In the genomic region with DNA sequence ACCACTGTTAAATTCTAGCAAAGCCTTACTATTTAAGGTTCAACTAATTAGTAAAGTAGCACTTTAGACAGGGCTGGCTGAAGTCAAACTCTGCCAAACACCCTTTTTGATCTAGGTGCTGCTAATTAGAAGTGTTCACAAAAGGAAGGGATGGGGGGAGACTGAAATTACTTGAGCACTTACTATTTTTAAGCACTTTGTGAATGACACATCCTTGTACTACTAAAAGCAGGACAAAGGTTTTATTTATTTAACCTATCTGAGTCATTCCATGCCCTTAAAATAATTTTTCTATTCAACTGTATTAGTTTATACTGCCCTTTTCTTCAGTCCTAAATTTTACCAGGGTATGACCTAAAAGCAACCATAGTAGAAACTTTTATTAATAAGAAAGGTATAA, we compare ENCODE assay signal across 17 cellular contexts. TPM values are rescaled to one million over a fixed set of nuclear protein-coding genes. Genes with fewer than 3 reads are reported as not detected.
DNase-seq lines count a peak whose midpoint lies in the region; ATAC-seq, FAIRE-seq and TF ChIP-seq lines count a peak whose summit lies in the region.
"Had no signal": no experiment of that assay in that cellular context is flagged by ENCODE, and none has a peak within 500 bp of the region (broad histone marks: within the 10 kb centered on the region; RNA-seq: fewer than 3 reads in every experiment).

No MANE protein-coding gene starts in this region.

- in situ Hi-C loops in HepG2 (cut with HindIII; ENCODE audit: extremely low pct_ligation_motif_present, low pct_unique_long_range_greater_than_20kb): no loop called here

- H3K27ac Mint-ChIP-seq in HFFc6: no peak overlapping the region
- H3K27ac Mint-ChIP-seq: activated naive CD4-positive, alpha-beta T cell treated with anti-CD3 and anti-CD28 coated beads for 36 hours had no signal

- no peak for TF ChIP-seq CTCF in GM06990 (IDR thresholded peaks at IDR 0.05; ENCODE audit: insufficient read depth, low read length, poor library complexity, severe bottlenecking)
- TF ChIP-seq CTCF in HFFc6 (IDR thresholded peaks at IDR 0.05): no peak
- TF ChIP-seq CTCF in HepG2 (CRISPR knock-in tag; IDR thresholded peaks at IDR 0.05): no peak

- DNase-seq in GM06990 (ENCODE audit: extremely low read depth, insufficient read length): peak; percentile 58
- DNase-seq in HFFc6: peak; percentile 32
- DNase-seq in adipocyte (ENCODE audit: low read depth): peak; percentile 13
- DNase-seq in HepG2 (ENCODE audit: low spot score): peak; percentile 47
- no peak for DNase-seq in central memory CD4-positive, alpha-beta T cell
- DNase-seq in NCI-H1048 (lab: John Stamatoyannopoulos, UW): no peak
- no peak for DNase-seq in AG20443 (ENCODE audit: low spot score)
- DNase-seq: activated CD4-positive, alpha-beta T cell treated with anti-CD3 and anti-CD28 coated beads, Interleukin-2, amount 50 U/mL, for 4 hours; activated naive CD4-positive, alpha-beta T cell treated with anti-CD3 and anti-CD28 coated beads for 36 hours; GF-D8; lower lobe of right lung; NCI-H1092 treated with DMSO at 0.1 percent for 48 hours; NCI-H2171 treated with DMSO at 0.1 percent for 48 hours; posterior cingulate gyrus had no signal

- H2AFZ ChIP-seq in HepG2 (ENCODE audit: low read length): no peak overlapping the region

- no peak for TF ChIP-seq POLR2A in HepG2 (IDR thresholded peaks at IDR 0.05; ENCODE audit: insufficient read depth in 1 of 2, low read depth in 2 of 2, low read length in 2 of 2)

- FAIRE-seq in HepG2 (lab: Jason Lieb, UNC): no peak

- peak overlapping the region; percentile 17; the same call in 1 of the 2 replicates for H3K4me3 Mint-ChIP-seq in HFFc6
- H3K4me3 Mint-ChIP-seq: activated naive CD4-positive, alpha-beta T cell treated with anti-CD3 and anti-CD28 coated beads for 36 hours had no signal

- intact Hi-C loops in HepG2 (cut with micrococcal nuclease; ENCODE audit: unreplicated experiment): no loop called here

- no peak overlapping the region for H3K9ac ChIP-seq in adipocyte (ENCODE audit: low read length)
- no peak overlapping the region for H3K9ac ChIP-seq in HepG2 (ENCODE audit: insufficient read depth, low read depth, low read length)

- H3K27ac ChIP-seq in HepG2 (ENCODE audit: extremely low read length, insufficient read depth, low read length): no peak overlapping the region
- H3K27ac ChIP-seq: coronary artery, lower lobe of right lung, suprapubic skin had no signal

- H3K27me3 Mint-ChIP-seq in HFFc6 (ENCODE audit: insufficient read depth): no peaks in the 10 kb centered on the region; the same call in 1 of the 2 replicates

- no peaks in the 10 kb centered on the region for H3K9me3 ChIP-seq in adipocyte (ENCODE audit: control insufficient read depth, low read length)
- H3K9me3 ChIP-seq in HepG2 (ENCODE audit: low read length): no peaks in the 10 kb centered on the region
- H3K9me3 ChIP-seq: lower lobe of right lung, suprapubic skin had no signal

- H3K9me3 Mint-ChIP-seq in HFFc6: no peaks in the 10 kb centered on the region
- H3K9me3 Mint-ChIP-seq: activated naive CD4-positive, alpha-beta T cell treated with anti-CD3 and anti-CD28 coated beads for 36 hours had no signal

- H3K27me3 ChIP-seq in GM06990 (replicated peaks; ENCODE audit: control insufficient read depth, insufficient read depth, low read length): no peaks in the 10 kb centered on the region
- no peaks in the 10 kb centered on the region for H3K27me3 ChIP-seq in adipocyte (replicated peaks; ENCODE audit: control insufficient read depth, insufficient read depth, low read length)
- no peaks in the 10 kb centered on the region for H3K27me3 ChIP-seq in HepG2 (ENCODE audit: control insufficient read depth in 1 of 2, insufficient read depth in 2 of 2, low read length in 2 of 2)
- H3K27me3 ChIP-seq: suprapubic skin had no signal

- no peaks in the 10 kb centered on the region for H4K20me1 ChIP-seq in HepG2 (ENCODE audit: insufficient read depth, low read length)

- no peaks in the 10 kb centered on the region for H3K79me2 ChIP-seq in HepG2 (ENCODE audit: insufficient read depth, low read length)

- ATAC-seq in HepG2: no peak; the same call in 2 of the 3 replicates
- no peak for ATAC-seq in GM21367 (IDR thresholded peaks at IDR 0.05; ENCODE audit: unreplicated experiment)

- peaks cover 27% of the 10 kb centered on the region for H3K4me1 ChIP-seq in adipocyte (ENCODE audit: control insufficient read depth, insufficient read depth, low read length)
- H3K4me1 ChIP-seq in HepG2 (ENCODE audit: insufficient read depth, low read length): peaks cover 11% of the 10 kb centered on the region
- H3K4me1 ChIP-seq: suprapubic skin had no signal

- peaks cover 56% of the 10 kb centered on the region for H3K36me3 Mint-ChIP-seq in HFFc6 (ENCODE audit: low read depth)

- TF ChIP-seq RAD21 in HepG2 (CRISPR knock-in tag; IDR thresholded peaks at IDR 0.05): no peak

- H3K4me1 Mint-ChIP-seq in HFFc6 (ENCODE audit: low read depth): peaks cover 24% of the 10 kb centered on the region

- peak in 1 of 2 experiments; percentile 24; a peak in 1 of 4 replicates for TF ChIP-seq EP300 in HepG2 (IDR thresholded peaks at IDR 0.05; ENCODE audit: low read depth in 2 of 2, low read length in 2 of 2)
- TF ChIP-seq EP300 in HepG2 (CRISPR knock-in tag; IDR thresholded peaks at IDR 0.05; ENCODE audit: borderline replicate concordance): no peak

- H3K4me3 ChIP-seq in GM06990 (replicated peaks; ENCODE audit: low read depth, low read length): no peak overlapping the region
- H3K4me3 ChIP-seq in adipocyte (ENCODE audit: low read length): no peak overlapping the region
- no peak overlapping the region for H3K4me3 ChIP-seq in HepG2 (replicated peaks in 1 of 3; ENCODE audit: insufficient read depth in 1 of 3, low read depth in 2 of 3, low read length in 3 of 3)
- H3K4me3 ChIP-seq: coronary artery, lower lobe of right lung, suprapubic skin had no signal

- POLR2A ChIA-PET in HepG2 (lab: Yijun Ruan, JAX): interaction anchor here (1.5 kb wide), 1 partner anchor 20 kb away, joined by 6 read pairs; a partner anchor contains a TSS

- CTCF ChIA-PET in HepG2 (lab: Yijun Ruan, JAX; ENCODE audit: low intra/inter-chr PET ratio, low total read pairs): no interaction called here

- H3K4me2 ChIP-seq in HepG2 (ENCODE audit: low read depth, low read length): no peak overlapping the region

- BruUV-seq in HepG2 (replicated peaks; lab: Mats Ljungman, UMichigan): no TSS peak

- H3K36me3 ChIP-seq in GM06990 (ENCODE audit: control insufficient read depth, insufficient read depth, low read length) (peaks cover 13% of the 10 kb centered on the region), adipocyte (ENCODE audit: control insufficient read depth, insufficient read depth, low read length, severe bottlenecking) (peaks cover 67% of the 10 kb centered on the region), HepG2 (replicated peaks in 1 of 2; ENCODE audit: control insufficient read depth in 1 of 2, insufficient read depth in 2 of 2, low read length in 2 of 2) (peaks cover 17 to 81% of the 10 kb centered on the region in 2 experiments)

TF ChIP-seq in HepG2, 621 proteins besides CTCF, POLR2A, EP300 and RAD21 (continues in another document):
- no peak for TF ChIP-seq KLF12 (CRISPR knock-in tag; IDR thresholded peaks at IDR 0.05; ENCODE audit: borderline replicate concordance)
- TF ChIP-seq ATF1 (CRISPR knock-in tag; IDR thresholded peaks at IDR 0.05): no peak
- no peak for TF ChIP-seq BHLHE40 (IDR thresholded peaks at IDR 0.05; ENCODE audit: low read length)
- no peak for TF ChIP-seq CENPT (CRISPR knock-in tag; IDR thresholded peaks at IDR 0.05; ENCODE audit: low read depth)
- peak; percentile 28; the same call in 1 of the 2 replicates for TF ChIP-seq SAP130 (CRISPR knock-in tag; IDR thresholded peaks at IDR 0.05; ENCODE audit: low read depth)
- no peak for TF ChIP-seq GFI1 (CRISPR knock-in tag; IDR thresholded peaks at IDR 0.05; ENCODE audit: borderline replicate concordance)
- TF ChIP-seq ZKSCAN8 (CRISPR knock-in tag; IDR thresholded peaks at IDR 0.05; ENCODE audit: borderline replicate concordance): no peak

RNA-seq across cellular contexts. Expression of a gene that starts 20.1 kb away (rescaled TPM):
- total RNA-seq in HFFc6 (2021; fragmentation: NEBNext Ultra II Directional; extraction: Animal tissue kit (Norgen Biotek cat#: 25700)): 10 to 100 TPM; 18.5 to 24.5 (median 21.8) TPM
- 48.6 and 57.3 TPM in 2 replicates for total RNA-seq in HepG2 (2016; rRNA removed; fragmentation: Illumina TruSeq; extraction: Trizol)
- total RNA-seq in HepG2 (2016; cell fraction: cytosol; rRNA removed; fragmentation: Illumina TruSeq; extraction: Trizol; ENCODE audit: low read depth): 19.5 and 21.3 TPM in 2 replicates
- 49.5 and 61.7 TPM in 2 replicates for total RNA-seq in HepG2 (2016; cell fraction: insoluble cytoplasmic fraction; rRNA removed; fragmentation: Illumina TruSeq; extraction: Trizol)
- 30.4 and 34.4 TPM in 2 replicates for total RNA-seq in HepG2 (2016; cell fraction: membrane; rRNA removed; fragmentation: Illumina TruSeq; extraction: Trizol)
- 106 and 109 TPM in 2 replicates for total RNA-seq in HepG2 (2016; cell fraction: nucleus; rRNA removed; fragmentation: Illumina TruSeq; extraction: Trizol)
- 39.3 and 48.1 TPM in 2 replicates for polyA plus RNA-seq in HepG2 (2011; rRNA removed)
- polyA plus RNA-seq in HepG2 (2011; cell fraction: cytosol; rRNA removed): 18.8 and 25.7 TPM in 2 replicates
- polyA plus RNA-seq in HepG2 (2011; cell fraction: nucleus; rRNA removed): 40.5 and 42.5 TPM in 2 replicates
- 36.2 and 44.2 TPM in 2 replicates for polyA plus RNA-seq in HepG2 (2012)
- 9.9 and 10.0 TPM in 2 replicates for polyA plus RNA-seq in HepG2 (2016; cell fraction: cytosol; fragmentation: Illumina TruSeq; extraction: Trizol; ENCODE audit: low read depth)
- polyA plus RNA-seq in HepG2 (2016; cell fraction: insoluble cytoplasmic fraction; fragmentation: Illumina TruSeq; extraction: Trizol; ENCODE audit: low read depth): 91.0 and 102 TPM in 2 replicates
- polyA plus RNA-seq in HepG2 (2016; cell fraction: membrane; fragmentation: Illumina TruSeq; extraction: Trizol; ENCODE audit: low read depth): 17.2 and 18.0 TPM in 2 replicates
- polyA plus RNA-seq in HepG2 (2016; cell fraction: nucleus; fragmentation: Illumina TruSeq; extraction: Trizol; ENCODE audit: insufficient read depth, low read depth): 100 and 101 TPM in 2 replicates
- polyA minus RNA-seq in HepG2 (2011; rRNA and poly(A)+ RNA removed; ENCODE audit: low replicate concordance): 13.3 and 28.8 TPM in 2 replicates
- polyA minus RNA-seq in HepG2 (2011; cell fraction: cytosol; rRNA and poly(A)+ RNA removed): 28.0 and 30.0 TPM in 2 replicates
- polyA minus RNA-seq in HepG2 (2011; cell fraction: nucleus; rRNA and poly(A)+ RNA removed): 191 and 205 TPM in 2 replicates

Comparison
In these comparisons a context has a peak if more than half of its experiments do, and no peak if none do; other contexts are left out.
1. DNase-seq: peak in GM06990 (single experiment), HFFc6 (single experiment), adipocyte (single experiment) and HepG2 (single experiment); none in central memory CD4-positive, alpha-beta T cell (single experiment), NCI-H1048 (single experiment) and AG20443 (single experiment).